35 cellular contexts compared by ENCODE assay signal in genomic region chr2:2264416-2264815, GRCh38.
"Had no signal": no experiment of that assay in that cellular context is flagged by ENCODE, and none has a peak within 500 bp of the region (broad histone marks: within the 10 kb centered on the region; RNA-seq: fewer than 3 reads in every experiment).

No MANE protein-coding gene starts in this region.

- ATAC-seq: activated CD8-positive, alpha-beta T cell treated with anti-CD3 and anti-CD28 coated beads for 36 hours; activated naive CD4-positive, alpha-beta T cell treated with anti-CD3 and anti-CD28 coated beads, Interleukin-2, amount 50 U/mL, for 72 hours; activated T-cell treated with anti-CD3 and anti-CD28 coated beads, Interleukin-2, amount 50 U/mL, for 4 hours; activated T-cell treated with anti-CD3 and anti-CD28 coated beads, Interleukin-2, amount 50 U/mL, for 72 hours; activated T-helper 17 cell treated with anti-CD3 and anti-CD28 coated beads, Interleukin-2, amount 50 U/mL, for 72 hours; body of pancreas had no signal

- H3K4me1 ChIP-seq: adrenal gland, body of pancreas, breast epithelium had no signal

- H3K36me3 Mint-ChIP-seq: activated CD4-positive, alpha-beta memory T cell treated with anti-CD3 and anti-CD28 coated beads for 36 hours; activated naive CD4-positive, alpha-beta T cell treated with anti-CD3 and anti-CD28 coated beads, Interleukin-2, amount 50 U/mL, for 72 hours; activated naive CD8-positive, alpha-beta T cell treated with anti-CD3 and anti-CD28 coated beads for 36 hours had no signal

- DNase-seq: activated B cell treated with CpG ODN at 0.5 μM for 24 hours; activated CD4-positive, alpha-beta memory T cell treated with anti-CD3 and anti-CD28 coated beads for 36 hours; activated CD4-positive, alpha-beta T cell treated with anti-CD3 and anti-CD28 coated beads for 4 hours; activated CD4-positive, alpha-beta T cell treated with anti-CD3 and anti-CD28 coated beads, Interleukin-2, amount 10 ng/mL, durations not matched to agents 24 days and 14 days; activated CD4-positive, alpha-beta T cell treated with anti-CD3 and anti-CD28 coated beads, Interleukin-2, amount 50 U/mL, for 1 hour; activated CD4-positive, alpha-beta T cell treated with anti-CD3 and anti-CD28 coated beads, Interleukin-2, amount 50 U/mL, for 4 hours; activated CD4-positive, CD25-positive, alpha-beta regulatory T cell treated with anti-CD3 and anti-CD28 coated beads, Interleukin-2, amount 50 U/mL, for 72 hours; activated CD8-positive, alpha-beta memory T cell treated with anti-CD3 and anti-CD28 coated beads, Interleukin-2, amount 50 U/mL, for 4 hours; activated CD8-positive, alpha-beta T cell treated with anti-CD3 and anti-CD28 coated beads for 36 hours; activated effector memory CD4-positive, alpha-beta T cell treated with anti-CD3 and anti-CD28 coated beads, Interleukin-2, amount 50 U/mL, for 16 hours; activated gamma-delta T cell treated with Interleukin-2 at 50 U/mL for 16 hours; activated naive CD4-positive, alpha-beta T cell; activated naive CD4-positive, alpha-beta T cell treated with anti-CD3 and anti-CD28 coated beads for 36 hours; activated naive CD4-positive, alpha-beta T cell treated with anti-CD3 and anti-CD28 coated beads, Interleukin-2, amount 50 U/mL, for 16 hours; activated naive CD8-positive, alpha-beta T cell treated with anti-CD3 and anti-CD28 coated beads for 36 hours; activated T-cell treated with anti-CD3 and anti-CD28 coated beads for 4 hours; activated T-cell treated with anti-CD3 and anti-CD28 coated beads, Interleukin-2, amount 50 U/mL, for 1 hour; activated T-cell treated with anti-CD3 and anti-CD28 coated beads, Interleukin-2, amount 50 U/mL, for 4 hours; activated T-cell treated with anti-CD3 and anti-CD28 coated beads, Interleukin-2, amount 50 U/mL, for 72 hours; adrenal gland; amniotic stem cell; aorta; body of pancreas; brain microvascular endothelial cell; central memory CD4-positive, alpha-beta T cell; T-helper 1 cell; T-helper 2 cell; T-helper 9 cell had no signal

- H3K4me3 ChIP-seq: adrenal gland, body of pancreas, breast epithelium had no signal

- H3K9me3 ChIP-seq: adrenal gland, body of pancreas, breast epithelium had no signal

- H3K27me3 ChIP-seq: adrenal gland, body of pancreas, brain microvascular endothelial cell, breast epithelium had no signal

- H3K27ac ChIP-seq: adrenal gland, body of pancreas, brain microvascular endothelial cell, breast epithelium, VCaP had no signal

- H3K4me1 Mint-ChIP-seq: activated B cell treated with CpG ODN at 0.5 μM for 24 hours; activated CD4-positive, alpha-beta T cell treated with anti-CD3 and anti-CD28 coated beads, Interleukin-2, amount 10 ng/mL, durations not matched to agents 24 days and 14 days; activated naive CD8-positive, alpha-beta T cell treated with anti-CD3 and anti-CD28 coated beads for 36 hours; activated T-helper 17 cell treated with anti-CD3 and anti-CD28 coated beads, Interleukin-2, amount 50 U/mL, for 72 hours had no signal

- H3K9me3 Mint-ChIP-seq: activated B cell treated with CpG ODN at 0.5 μM for 24 hours; activated CD4-positive, alpha-beta memory T cell treated with anti-CD3 and anti-CD28 coated beads for 36 hours; activated CD4-positive, alpha-beta T cell treated with anti-CD3 and anti-CD28 coated beads, Interleukin-2, amount 10 ng/mL, durations not matched to agents 24 days and 14 days; activated CD8-positive, alpha-beta T cell treated with anti-CD3 and anti-CD28 coated beads for 36 hours; activated naive CD4-positive, alpha-beta T cell treated with anti-CD3 and anti-CD28 coated beads for 36 hours; activated naive CD4-positive, alpha-beta T cell treated with anti-CD3 and anti-CD28 coated beads, Interleukin-2, amount 50 U/mL, for 72 hours; activated naive CD8-positive, alpha-beta T cell treated with anti-CD3 and anti-CD28 coated beads for 36 hours; activated T-helper 1 cell treated with anti-CD3 and anti-CD28 coated beads, Interleukin-12 subunit alpha, Interleukin-12 subunit beta, Interleukin-2, Interleukin-4 antibody, amounts not matched to agents 30 ng/mL and 10 ng/mL and 1 ng/mL, durations not matched to agents 14 hours and 24 hours and 36 hours; activated T-helper 17 cell treated with anti-CD3 and anti-CD28 coated beads, Interleukin-2, amount 50 U/mL, for 72 hours; T-helper 1 cell treated with Interleukin-12 subunit alpha and Interleukin-12 subunit beta and Interleukin-4 antibody, amounts not matched to agents 30 μg/mL and 1 μg/mL, for 36 hours; T-helper 2 cell treated with Interferon-gamma antibody and Interleukin-4, amounts not matched to agents 5 μg/mL and 100 μg/mL, for 36 hours had no signal

- H3K27me3 Mint-ChIP-seq: activated B cell treated with CpG ODN at 0.5 μM for 24 hours; activated CD4-positive, alpha-beta memory T cell treated with anti-CD3 and anti-CD28 coated beads for 36 hours; activated CD4-positive, alpha-beta T cell treated with anti-CD3 and anti-CD28 coated beads, Interleukin-2, amount 10 ng/mL, durations not matched to agents 24 days and 14 days; activated CD8-positive, alpha-beta T cell treated with anti-CD3 and anti-CD28 coated beads for 36 hours; activated T-helper 17 cell treated with anti-CD3 and anti-CD28 coated beads, Interleukin-2, amount 50 U/mL, for 72 hours had no signal

- H3K27ac Mint-ChIP-seq: activated B cell treated with CpG ODN at 0.5 μM for 24 hours; activated CD4-positive, alpha-beta memory T cell treated with anti-CD3 and anti-CD28 coated beads for 36 hours; activated CD4-positive, alpha-beta T cell treated with anti-CD3 and anti-CD28 coated beads, Interleukin-2, amount 10 ng/mL, durations not matched to agents 24 days and 14 days; activated CD8-positive, alpha-beta T cell treated with anti-CD3 and anti-CD28 coated beads for 36 hours; activated naive CD4-positive, alpha-beta T cell treated with anti-CD3 and anti-CD28 coated beads for 36 hours; activated naive CD4-positive, alpha-beta T cell treated with anti-CD3 and anti-CD28 coated beads, Interleukin-2, amount 50 U/mL, for 72 hours; activated naive CD8-positive, alpha-beta T cell treated with anti-CD3 and anti-CD28 coated beads for 36 hours; activated T-cell treated with anti-CD3 and anti-CD28 coated beads, Interleukin-2, amount 50 U/mL, for 72 hours; activated T-helper 1 cell treated with anti-CD3 and anti-CD28 coated beads, Interleukin-12 subunit alpha, Interleukin-12 subunit beta, Interleukin-2, Interleukin-4 antibody, amounts not matched to agents 30 ng/mL and 10 ng/mL and 1 ng/mL, durations not matched to agents 14 hours and 24 hours and 36 hours; activated T-helper 17 cell treated with anti-CD3 and anti-CD28 coated beads, Interleukin-2, amount 50 U/mL, for 72 hours; T-helper 1 cell treated with Interleukin-12 subunit alpha and Interleukin-12 subunit beta and Interleukin-4 antibody, amounts not matched to agents 30 μg/mL and 1 μg/mL, for 36 hours; T-helper 2 cell treated with Interferon-gamma antibody and Interleukin-4, amounts not matched to agents 5 μg/mL and 100 μg/mL, for 36 hours had no signal

- H3K4me3 Mint-ChIP-seq: activated B cell treated with CpG ODN at 0.5 μM for 24 hours; activated CD4-positive, alpha-beta memory T cell treated with anti-CD3 and anti-CD28 coated beads for 36 hours; activated CD4-positive, alpha-beta T cell treated with anti-CD3 and anti-CD28 coated beads, Interleukin-2, amount 10 ng/mL, durations not matched to agents 24 days and 14 days; activated CD8-positive, alpha-beta T cell treated with anti-CD3 and anti-CD28 coated beads for 36 hours; activated naive CD4-positive, alpha-beta T cell treated with anti-CD3 and anti-CD28 coated beads for 36 hours; activated naive CD8-positive, alpha-beta T cell treated with anti-CD3 and anti-CD28 coated beads for 36 hours; activated T-cell treated with anti-CD3 and anti-CD28 coated beads, Interleukin-2, amount 50 U/mL, for 4 hours; activated T-cell treated with anti-CD3 and anti-CD28 coated beads, Interleukin-2, amount 50 U/mL, for 72 hours; activated T-helper 1 cell treated with anti-CD3 and anti-CD28 coated beads, Interleukin-12 subunit alpha, Interleukin-12 subunit beta, Interleukin-2, Interleukin-4 antibody, amounts not matched to agents 30 ng/mL and 10 ng/mL and 1 ng/mL, durations not matched to agents 14 hours and 24 hours and 36 hours; activated T-helper 17 cell treated with anti-CD3 and anti-CD28 coated beads, Interleukin-2, amount 50 U/mL, for 72 hours; T-helper 1 cell treated with Interleukin-12 subunit alpha and Interleukin-12 subunit beta and Interleukin-4 antibody, amounts not matched to agents 30 μg/mL and 1 μg/mL, for 36 hours; T-helper 2 cell treated with Interferon-gamma antibody and Interleukin-4, amounts not matched to agents 5 μg/mL and 100 μg/mL, for 36 hours had no signal

- H3K36me3 ChIP-seq: adrenal gland, brain microvascular endothelial cell, breast epithelium had no signal
